1 cellular context compared by ENCODE assay signal in genomic region chr16:50334106-50334975, GRCh38.
TF ChIP-seq lines count a peak whose summit lies in the region.

No MANE protein-coding gene starts in this region.

TF ChIP-seq in GM12878, 131 proteins besides CTCF, POLR2A, EP300 and RAD21 (continued from another document):
- TF ChIP-seq WRNIP1 (IDR thresholded peaks at IDR 0.05; ENCODE audit: borderline replicate concordance, low read depth, low read length) (no peak), BRCA1 (IDR thresholded peaks at IDR 0.05; ENCODE audit: low read depth, low read length) (no peak), SREBF2 (IDR thresholded peaks at IDR 0.05; ENCODE audit: low read length) (no peak), SIX5 (IDR thresholded peaks at IDR 0.05; ENCODE audit: low read depth, low read length, severe bottlenecking) (no peak), RUNX3 (IDR thresholded peaks at IDR 0.05; ENCODE audit: low read length) (no peak), CREB1 (IDR thresholded peaks at IDR 0.05; ENCODE audit: low read depth) (no peak), MEF2A (IDR thresholded peaks at IDR 0.05; ENCODE audit: insufficient read depth, low read depth, low read length) (no peak), IKZF1 (conservative IDR thresholded peaks at IDR 0.05) (no peak), PAX5 (IDR thresholded peaks at IDR 0.05; ENCODE audit: borderline replicate concordance, low read depth, low read length) (no peak), LARP7 (IDR thresholded peaks at IDR 0.05) (no peak)
